19 cellular contexts compared by ENCODE assay signal in the genomic region with DNA sequence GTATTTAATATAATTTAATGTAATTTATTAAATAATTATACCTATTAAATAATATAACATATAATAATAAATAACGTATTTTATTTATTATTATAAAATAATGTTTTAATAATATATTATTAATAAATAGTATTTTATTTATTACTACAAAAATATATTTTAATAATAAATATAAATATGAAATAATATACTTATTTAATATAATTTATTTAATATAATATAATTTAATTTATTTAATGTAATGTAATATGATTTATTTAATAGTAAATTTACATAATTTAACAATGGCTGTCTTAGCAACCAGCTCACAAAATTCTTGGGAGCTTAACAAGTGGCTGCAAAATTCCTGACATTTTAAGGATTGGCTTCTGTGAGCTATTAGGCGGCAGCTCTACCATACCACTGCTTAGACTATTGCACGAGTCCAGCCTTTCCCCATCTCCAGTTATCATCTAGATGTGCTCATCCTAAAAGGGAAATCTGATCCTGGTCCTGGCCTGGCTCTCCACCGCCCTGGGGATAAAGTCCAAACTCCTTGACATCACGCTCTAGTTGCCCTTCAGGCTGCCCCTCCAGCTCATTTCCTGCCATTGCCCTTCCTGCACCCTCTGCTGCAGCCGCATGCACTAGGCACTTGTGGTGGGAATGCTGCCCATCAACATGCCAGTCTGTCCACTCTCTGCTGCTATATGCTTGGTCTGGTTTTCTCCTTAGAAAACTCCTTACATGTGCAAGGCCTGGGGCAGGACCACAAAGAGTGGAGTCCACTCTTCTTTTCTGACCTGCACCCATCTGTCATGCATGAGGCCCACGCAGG. TPM values are rescaled to one million over a fixed set of nuclear protein-coding genes. Genes with fewer than 3 reads are reported as not detected.
A peak's percentile ranks its signal among the peaks of the same experiment; 100 is the strongest.
DNase-seq lines count a peak whose midpoint lies in the region; ATAC-seq, FAIRE-seq and TF ChIP-seq lines count a peak whose summit lies in the region.
"Had no signal": no experiment of that assay in that cellular context is flagged by ENCODE, and none has a peak within 500 bp of the region (broad histone marks: within the 10 kb centered on the region; RNA-seq: fewer than 3 reads in every experiment).

No MANE protein-coding gene starts in this region.

- ATAC-seq in stimulated activated memory B cell treated with anti-CD40 and anti-IgM and Interleukin-4, amounts not matched to agents 10 μg/mL and 1 μg/mL and 100 μg/mL, for 72 hours = no peak
- ATAC-seq: gastrocnemius medialis had no signal

- H3K4me3 Mint-ChIP-seq in stimulated activated memory B cell treated with anti-CD40 and anti-IgM and Interleukin-4, amounts not matched to agents 10 μg/mL and 1 μg/mL and 100 μg/mL, for 72 hours = no peak overlapping the region
- H3K4me3 Mint-ChIP-seq: neural crest cell had no signal

- WGBS in esophagus muscularis mucosa = 81% methylated on average over 7 of the region's 7 CpGs
- WGBS in small intestine, 3 donors = 69 to 83% (median 70%) methylated on average over 7 of the region's 7 CpGs

- H3K27ac ChIP-seq in esophagus muscularis mucosa (replicated peaks in 1 of 4) = no peak overlapping the region
- H3K27ac ChIP-seq in small intestine (ENCODE audit: low read depth in 1 of 2, low read length in 1 of 2) = no peak overlapping the region
- H3K27ac ChIP-seq: gastrocnemius medialis, KMS-11 had no signal

- H3K9me3 Mint-ChIP-seq in stimulated activated memory B cell treated with anti-CD40 and anti-IgM and Interleukin-4, amounts not matched to agents 10 μg/mL and 1 μg/mL and 100 μg/mL, for 72 hours = no peaks in the 10 kb centered on the region
- H3K9me3 Mint-ChIP-seq: neural crest cell had no signal

- peak; percentile 99 for FAIRE-seq in small intestine (lab: Jason Lieb, UNC)

- no peak for TF ChIP-seq CTCF in esophagus muscularis mucosa (IDR thresholded peaks at IDR 0.05)

- no peaks in the 10 kb centered on the region for H3K27me3 Mint-ChIP-seq in stimulated activated memory B cell treated with anti-CD40 and anti-IgM and Interleukin-4, amounts not matched to agents 10 μg/mL and 1 μg/mL and 100 μg/mL, for 72 hours

- H3K4me1 Mint-ChIP-seq in stimulated activated memory B cell treated with anti-CD40 and anti-IgM and Interleukin-4, amounts not matched to agents 10 μg/mL and 1 μg/mL and 100 μg/mL, for 72 hours = peaks cover 22% of the 10 kb centered on the region

- intact Hi-C loops in esophagus muscularis mucosa (cut with DNase I) = no loop called here

- no peaks in the 10 kb centered on the region for H3K27me3 ChIP-seq in esophagus muscularis mucosa
- no peaks in the 10 kb centered on the region for H3K27me3 ChIP-seq in small intestine (ENCODE audit: control insufficient read depth in 2 of 2, insufficient read depth in 2 of 2, low read length in 2 of 2)
- H3K27me3 ChIP-seq: gastrocnemius medialis had no signal

- TF ChIP-seq POLR2A in esophagus muscularis mucosa (IDR thresholded peaks at IDR 0.05; ENCODE audit: low read depth) = no peak

- H3K4me3 ChIP-seq in esophagus muscularis mucosa (no peak overlapping the region), small intestine (ENCODE audit: low read depth in 1 of 2, low read length in 2 of 2) (no peak overlapping the region)
- H3K4me3 ChIP-seq: gastrocnemius medialis had no signal

- DNase-seq in NCI-H748 (lab: John Stamatoyannopoulos, UW; ENCODE audit: unreplicated experiment) (peak; percentile 3), NCI-H748 treated with DMSO at 0.1 percent for 48 hours (lab: John Stamatoyannopoulos, UW) (no peak), NCI-H226 (peak; percentile 20), esophagus muscularis mucosa (ENCODE audit: extremely low spot score) (peak; percentile 91), small intestine (no peak), OCI-M2 (lab: John Stamatoyannopoulos, UW; ENCODE audit: unreplicated experiment) (no peak), SIG-M5 treated with dmso at 0.1 percent for 504 hours (lab: John Stamatoyannopoulos, UW; ENCODE audit: unreplicated experiment) (no peak)
- DNase-seq: activated effector memory CD4-positive, alpha-beta T cell treated with Interleukin-2 at 50 U/mL for 16 hours; aorta; gastrocnemius medialis; NCI-H146; NCI-H446 treated with DMSO at 0.1 percent for 48 hours; OCI-M1; retina had no signal

- H3K9me3 ChIP-seq in esophagus muscularis mucosa = no peaks in the 10 kb centered on the region
- no peaks in the 10 kb centered on the region for H3K9me3 ChIP-seq in small intestine (ENCODE audit: control insufficient read depth, low read depth)
- H3K9me3 ChIP-seq: gastrocnemius medialis had no signal

- no peak overlapping the region for H3K27ac Mint-ChIP-seq in stimulated activated memory B cell treated with anti-CD40 and anti-IgM and Interleukin-4, amounts not matched to agents 10 μg/mL and 1 μg/mL and 100 μg/mL, for 72 hours

- H3K36me3 ChIP-seq in esophagus muscularis mucosa (no peaks in the 10 kb centered on the region), small intestine (ENCODE audit: control insufficient read depth in 2 of 2, insufficient read depth in 2 of 2, low read length in 2 of 2) (no peaks in the 10 kb centered on the region)
- H3K36me3 ChIP-seq: gastrocnemius medialis had no signal

- H3K4me1 ChIP-seq in esophagus muscularis mucosa (no peaks in the 10 kb centered on the region), small intestine (ENCODE audit: control insufficient read depth in 2 of 2, insufficient read depth in 1 of 2, low read depth in 1 of 2, low read length in 1 of 2) (no peaks in the 10 kb centered on the region)
- H3K4me1 ChIP-seq: gastrocnemius medialis had no signal

- no peak for TF ChIP-seq EP300 in esophagus muscularis mucosa (IDR thresholded peaks at IDR 0.05)

- H3K36me3 Mint-ChIP-seq in stimulated activated memory B cell treated with anti-CD40 and anti-IgM and Interleukin-4, amounts not matched to agents 10 μg/mL and 1 μg/mL and 100 μg/mL, for 72 hours = no peaks in the 10 kb centered on the region

RNA-seq across cellular contexts. Expression of a gene that starts 9.8 kb away (rescaled TPM):
- not detected for total RNA-seq in esophagus muscularis mucosa
- not detected for polyA plus RNA-seq in small intestine
- total RNA-seq: A673, aorta, chondrocyte, gastrocnemius medialis, neural crest cell had no signal
- polyA plus RNA-seq: aorta had no signal

Comparison
In these comparisons a context has a peak if more than half of its experiments do, and no peak if none do; other contexts are left out.
1. DNase-seq: peak in NCI-H748 (single experiment), NCI-H226 (single experiment) and esophagus muscularis mucosa (single experiment); none in NCI-H748 treated with DMSO at 0.1 percent for 48 hours (single experiment), small intestine (single experiment), OCI-M2 (single experiment) and SIG-M5 treated with dmso at 0.1 percent for 504 hours (single experiment).